7 cellular contexts compared by ENCODE assay signal in genomic region chr1:31955917-31956736, GRCh38. TPM values are rescaled to one million over a fixed set of nuclear protein-coding genes. Genes with fewer than 3 reads are reported as not detected.
DNase-seq lines count a peak whose midpoint lies in the region; ATAC-seq lines count a peak whose summit lies in the region.

No MANE protein-coding gene starts in this region.

- intact Hi-C loops in Right ventricle myocardium inferior (cut with DNase I), result no loop called here
- intact Hi-C loops in aorta (cut with DNase I), result loop anchor here in 1 of 2 donors (2.0 kb wide), 1 partner anchor 17 kb away; the partner anchor contains the start of gene PTP4A2

- no peaks in the 10 kb centered on the region for H3K36me3 Mint-ChIP-seq in activated naive CD4-positive, alpha-beta T cell treated with anti-CD3 and anti-CD28 coated beads, Interleukin-2, amount 10 ng/mL, durations not matched to agents 7 days and 5 days

- H3K4me3 ChIP-seq in aorta (ENCODE audit: low read length in 2 of 2), result no peak overlapping the region

- H3K4me1 Mint-ChIP-seq in activated naive CD4-positive, alpha-beta T cell treated with anti-CD3 and anti-CD28 coated beads, Interleukin-2, amount 10 ng/mL, durations not matched to agents 7 days and 5 days, result peaks cover 66% of the 10 kb centered on the region

- ATAC-seq in GM18861 (IDR thresholded peaks at IDR 0.05; ENCODE audit: unreplicated experiment), result peak; percentile 87
- peak; percentile 60 for ATAC-seq in HG03095 (IDR thresholded peaks at IDR 0.05; ENCODE audit: unreplicated experiment)
- peak; percentile 67 for ATAC-seq in Right ventricle myocardium inferior
- peak; percentile 89 for ATAC-seq in aorta (ENCODE audit: low FRiP score)

- no peak overlapping the region for H3K4me3 Mint-ChIP-seq in activated naive CD4-positive, alpha-beta T cell treated with anti-CD3 and anti-CD28 coated beads, Interleukin-2, amount 10 ng/mL, durations not matched to agents 7 days and 5 days

- H3K27ac ChIP-seq in aorta (ENCODE audit: low read depth in 1 of 2, low read length in 2 of 2), result peak overlapping the region; percentile 85 to 93

- DNase-seq in SK-MEL-5 (ENCODE audit: low read depth, low spot score) (peak; percentile 53), Right ventricle myocardium inferior (ENCODE audit: missing footprints) (peak; percentile 79), pulmonary artery endothelial cell (ENCODE audit: low read depth, low spot score) (peak; percentile 89), aorta (peak; percentile 87 to 91)
- DNase-seq in activated naive CD4-positive, alpha-beta T cell treated with anti-CD3 and anti-CD28 coated beads, Interleukin-2, amount 10 ng/mL, durations not matched to agents 7 days and 5 days, result peak; percentile 85

- in situ Hi-C loops in SK-MEL-5 (cut with HindIII; ENCODE audit: low pct_unique_long_range_greater_than_20kb, low sequenced_read_pairs), result no loop called here

- H3K36me3 ChIP-seq in aorta (ENCODE audit: control insufficient read depth in 1 of 2, insufficient read depth in 2 of 2, low read length in 1 of 2), result no peaks in the 10 kb centered on the region

- H3K27ac Mint-ChIP-seq in activated naive CD4-positive, alpha-beta T cell treated with anti-CD3 and anti-CD28 coated beads, Interleukin-2, amount 10 ng/mL, durations not matched to agents 7 days and 5 days, result peak overlapping the region; percentile 83

- H3K9me3 Mint-ChIP-seq in activated naive CD4-positive, alpha-beta T cell treated with anti-CD3 and anti-CD28 coated beads, Interleukin-2, amount 10 ng/mL, durations not matched to agents 7 days and 5 days, result no peaks in the 10 kb centered on the region

- no peaks in the 10 kb centered on the region for H3K27me3 Mint-ChIP-seq in activated naive CD4-positive, alpha-beta T cell treated with anti-CD3 and anti-CD28 coated beads, Interleukin-2, amount 10 ng/mL, durations not matched to agents 7 days and 5 days

- no peaks in the 10 kb centered on the region for H3K9me3 ChIP-seq in aorta (ENCODE audit: control insufficient read depth, low read length)

- WGBS in aorta, 2 donors, result 46 to 51% methylated on average over 11 of the region's 11 CpGs

- no peaks in the 10 kb centered on the region for H3K27me3 ChIP-seq in aorta (ENCODE audit: control insufficient read depth in 1 of 2, insufficient read depth in 2 of 2, low read length in 1 of 2)

- CTCF ChIA-PET in activated naive CD4-positive, alpha-beta T cell treated with anti-CD3 and anti-CD28 coated beads, Interleukin-2, amount 10 ng/mL, durations not matched to agents 7 days and 5 days (lab: Charles Lee), result interaction anchor here (0.7 to 15.3 kb wide), 8 partner anchors 8 to 167 kb away, joined by 3 to 410 read pairs (median 4); partner anchors contain the start of genes PTP4A2 and SPOCD1

- H3K4me1 ChIP-seq in aorta (ENCODE audit: control insufficient read depth in 1 of 2, insufficient read depth in 2 of 2, low read length in 2 of 2), result peaks cover 2 to 5% of the 10 kb centered on the region in 2 donors

RNA-seq across cellular contexts. Expression of gene PTP4A2, which starts 18.0 kb away (rescaled TPM):
- total RNA-seq in SK-MEL-5 (2014; rRNA removed; shearing (Covaris generic)), result 502 and 606 TPM in 2 replicates
- polyA plus RNA-seq in SK-MEL-5 (2015; cell fraction: cytosol; rRNA removed), result 243 and 263 TPM in 2 replicates
- polyA plus RNA-seq in SK-MEL-5 (2015; cell fraction: nucleus; rRNA removed), result 68.5 and 108 TPM in 2 replicates
- total RNA-seq in Right ventricle myocardium inferior (249 TPM), pulmonary artery endothelial cell (256 and 325 TPM in 2 replicates), aorta (100 to 1,000 TPM; 230 to 244 TPM)
- polyA plus RNA-seq in aorta, result 100 to 1,000 TPM in 1 of 2 donors, 10 to 100 TPM in 1; 72.0 to 147 TPM

RNA-seq across cellular contexts. Expression of gene KHDRBS1, which starts 57.5 kb away (rescaled TPM):
- total RNA-seq in SK-MEL-5 (2014; rRNA removed; shearing (Covaris generic)), result 38.7 and 46.9 TPM in 2 replicates
- polyA plus RNA-seq in SK-MEL-5 (2015; cell fraction: cytosol; rRNA removed), result 110 and 139 TPM in 2 replicates
- 39.5 and 43.7 TPM in 2 replicates for polyA plus RNA-seq in SK-MEL-5 (2015; cell fraction: nucleus; rRNA removed)
- 59.6 TPM for total RNA-seq in Right ventricle myocardium inferior
- 80.5 and 84.5 TPM in 2 replicates for total RNA-seq in pulmonary artery endothelial cell
- 10 to 100 TPM; 84.9 to 91.2 TPM for total RNA-seq in aorta
- 10 to 100 TPM; 57.0 to 61.8 TPM for polyA plus RNA-seq in aorta
